In the genomic region with DNA sequence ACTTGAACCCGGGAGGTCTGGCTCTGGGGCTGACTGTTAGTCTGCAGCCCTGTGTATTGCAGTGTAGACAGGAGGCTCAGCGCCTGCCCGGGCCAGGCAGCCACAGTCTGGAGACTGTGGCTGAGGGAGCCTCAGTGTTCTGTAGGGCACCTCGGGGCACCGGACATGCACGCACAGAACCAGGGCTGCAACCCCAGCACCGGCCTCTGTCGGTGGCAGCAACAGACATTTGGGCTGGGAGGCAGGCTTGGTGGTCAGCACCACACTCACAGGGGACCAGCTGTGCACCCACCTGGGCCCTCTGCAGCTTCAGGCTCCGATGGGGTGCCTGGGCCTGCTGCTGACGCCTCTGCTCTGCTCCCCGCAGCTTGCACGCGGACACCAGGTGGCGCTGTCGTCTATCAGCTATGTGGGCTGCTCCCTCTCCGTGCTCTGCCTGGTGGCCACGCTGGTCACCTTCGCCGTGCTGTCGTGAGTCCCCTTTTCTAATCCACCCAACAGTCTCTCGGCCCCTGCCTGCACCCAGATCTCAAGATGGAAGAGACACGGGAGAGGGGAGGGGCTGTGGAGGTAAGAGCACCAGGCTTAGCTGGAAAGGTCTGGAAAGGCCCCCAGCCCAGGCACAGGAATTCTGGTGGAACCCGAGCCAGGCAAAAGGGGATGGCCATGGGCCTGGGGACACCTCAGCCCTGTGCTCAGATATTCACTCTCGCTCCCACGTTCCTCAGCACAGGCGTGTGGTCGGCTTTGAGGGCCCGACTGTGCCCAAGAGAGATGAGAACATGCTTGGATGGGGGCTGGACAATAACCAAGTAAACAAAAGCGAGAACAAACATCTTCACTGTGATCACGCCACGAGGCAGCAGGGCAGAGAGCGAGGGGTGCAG, we compare ENCODE assay signal across 8 cellular contexts.
DNase-seq lines count a peak whose midpoint lies in the region; ATAC-seq and TF ChIP-seq lines count a peak whose summit lies in the region.

No MANE protein-coding gene starts in this region.

- H3K79me2 ChIP-seq in PC-9 (ENCODE audit: low read depth): no peaks in the 10 kb centered on the region
- H3K79me2 ChIP-seq in neural progenitor cell (ENCODE audit: low read depth): no peaks in the 10 kb centered on the region

- H3F3A ChIP-seq in PC-9 (ENCODE audit: insufficient read depth, low read depth): no peaks in the 10 kb centered on the region
- peaks cover 5% of the 10 kb centered on the region for H3F3A ChIP-seq in neural progenitor cell (ENCODE audit: low read depth)

- peak overlapping the region in 3 of 7 donors; percentile 34 to 56 (median 47) for H3K27ac Mint-ChIP-seq in CD4-positive, alpha-beta memory T cell
- no peak overlapping the region for H3K27ac Mint-ChIP-seq in activated T-cell treated with anti-CD3 and anti-CD28 coated beads, Interleukin-2, amount 50 U/mL, for 72 hours
- peak overlapping the region; percentile 35 for H3K27ac Mint-ChIP-seq in neural progenitor cell

- H3K4me3 Mint-ChIP-seq in CD4-positive, alpha-beta memory T cell: peak overlapping the region in 6 of 8 donors; percentile 30 to 66 (median 56)
- H3K4me3 Mint-ChIP-seq in activated T-cell treated with anti-CD3 and anti-CD28 coated beads, Interleukin-2, amount 50 U/mL, for 72 hours: peak overlapping the region; percentile 33 to 72
- no peak overlapping the region for H3K4me3 Mint-ChIP-seq in neural progenitor cell

- H3K36me3 Mint-ChIP-seq in CD4-positive, alpha-beta memory T cell: no peaks in the 10 kb centered on the region
- peaks cover 1% of the 10 kb centered on the region in 2 donors for H3K36me3 Mint-ChIP-seq in activated T-cell treated with anti-CD3 and anti-CD28 coated beads, Interleukin-2, amount 50 U/mL, for 72 hours (ENCODE audit: insufficient read depth in 2 of 2)
- H3K36me3 Mint-ChIP-seq in neural progenitor cell: no peaks in the 10 kb centered on the region

- H3K9me3 Mint-ChIP-seq in CD4-positive, alpha-beta memory T cell: peaks cover 0 to 4% (median 0%) of the 10 kb centered on the region in 8 donors
- H3K9me3 Mint-ChIP-seq in activated T-cell treated with anti-CD3 and anti-CD28 coated beads, Interleukin-2, amount 50 U/mL, for 72 hours: peaks cover 0 to 1% of the 10 kb centered on the region in 2 donors
- H3K9me3 Mint-ChIP-seq in neural progenitor cell: peaks cover 11% of the 10 kb centered on the region

- no peak overlapping the region for H2AFZ ChIP-seq in PC-9
- H2AFZ ChIP-seq in neural progenitor cell (replicated peaks): peak overlapping the region; percentile 82

- TF ChIP-seq CTCF in PC-9 (conservative IDR thresholded peaks at IDR 0.05): peak; percentile 83
- TF ChIP-seq CTCF in neural progenitor cell (IDR thresholded peaks at IDR 0.05): peak; percentile 95

- H3K4me1 ChIP-seq in CD4-positive, alpha-beta memory T cell (ENCODE audit: insufficient read depth, low read length): peaks cover 24% of the 10 kb centered on the region
- no peaks in the 10 kb centered on the region for H3K4me1 ChIP-seq in PC-9 (replicated peaks; ENCODE audit: insufficient read depth)
- peaks cover 18% of the 10 kb centered on the region for H3K4me1 ChIP-seq in neural progenitor cell

- peaks cover 0 to 4% of the 10 kb centered on the region in 2 donors for H3K27me3 Mint-ChIP-seq in CD4-positive, alpha-beta memory T cell
- peaks cover 7% of the 10 kb centered on the region for H3K27me3 Mint-ChIP-seq in activated T-cell treated with anti-CD3 and anti-CD28 coated beads, Interleukin-2, amount 50 U/mL, for 72 hours (ENCODE audit: low read depth)
- H3K27me3 Mint-ChIP-seq in neural progenitor cell (ENCODE audit: insufficient read depth, low read depth): peaks cover 8% of the 10 kb centered on the region

- POLR2A ChIA-PET in CD4-positive, alpha-beta memory T cell (lab: Charles Lee; ENCODE audit: partially characterized antibody): no interaction called here
- POLR2A ChIA-PET in PC-9 (lab: Charles Lee; ENCODE audit: unreplicated experiment): no interaction called here

- no peaks in the 10 kb centered on the region for H3K9me3 ChIP-seq in CD4-positive, alpha-beta memory T cell (ENCODE audit: control insufficient read depth in 1 of 2, low read length in 2 of 2)
- no peaks in the 10 kb centered on the region for H3K9me3 ChIP-seq in PC-9 (ENCODE audit: insufficient read depth, low read depth)
- H3K9me3 ChIP-seq in neural progenitor cell (ENCODE audit: low read depth): no peaks in the 10 kb centered on the region

- H3K27me3 ChIP-seq in CD4-positive, alpha-beta memory T cell (ENCODE audit: insufficient read depth, low read length): no peaks in the 10 kb centered on the region
- H3K27me3 ChIP-seq in PC-9 (ENCODE audit: insufficient read depth, low read depth): peaks cover 69% of the 10 kb centered on the region
- no peaks in the 10 kb centered on the region for H3K27me3 ChIP-seq in neural progenitor cell

- H3K27ac ChIP-seq in CD4-positive, alpha-beta memory T cell (ENCODE audit: low read depth, low read length): no peak overlapping the region
- H3K27ac ChIP-seq in PC-9 (no peak overlapping the region), neural progenitor cell (no peak overlapping the region), substantia nigra (ENCODE audit: low read depth, low read length, poor library complexity, severe bottlenecking) (no peak overlapping the region)

- H4K20me1 ChIP-seq in PC-9 (ENCODE audit: insufficient read depth) (no peaks in the 10 kb centered on the region), neural progenitor cell (ENCODE audit: low read depth) (no peaks in the 10 kb centered on the region)

- H3K9ac ChIP-seq in neural progenitor cell: no peak overlapping the region

- H3K36me3 ChIP-seq in CD4-positive, alpha-beta memory T cell (ENCODE audit: insufficient read depth, low read length): no peaks in the 10 kb centered on the region
- H3K36me3 ChIP-seq in PC-9 (ENCODE audit: low read depth) (no peaks in the 10 kb centered on the region), neural progenitor cell (no peaks in the 10 kb centered on the region)

- no TSS peak for BruUV-seq in PC-9 (replicated peaks; lab: Mats Ljungman, UMichigan)

- H3K4me3 ChIP-seq in CD4-positive, alpha-beta memory T cell (ENCODE audit: low read length in 2 of 2): no peak overlapping the region
- H3K4me3 ChIP-seq in PC-9 (no peak overlapping the region), neural progenitor cell (no peak overlapping the region)

- peak; percentile 76 for ATAC-seq in GM19452 (IDR thresholded peaks at IDR 0.05; ENCODE audit: unreplicated experiment)
- ATAC-seq in activated T-cell treated with anti-CD3 and anti-CD28 coated beads, Interleukin-2, amount 50 U/mL, for 72 hours (replicated peaks in 1 of 2): peak; percentile 77 to 80

- no peaks in the 10 kb centered on the region for H3K9me2 ChIP-seq in PC-9 (ENCODE audit: insufficient read depth)

- intact Hi-C loops in CD4-positive, alpha-beta memory T cell (cut with micrococcal nuclease): loop anchor here (10.0 kb wide), 1 partner anchor 890 kb away; no protein-coding TSS in a partner anchor
- intact Hi-C loops in PC-9 (cut with micrococcal nuclease; ENCODE audit: unreplicated experiment): loop anchor here (2.0 kb wide), 1 partner anchor 726 kb away; no protein-coding TSS in a partner anchor

- no peak overlapping the region for H3K4me2 ChIP-seq in PC-9
- no peak overlapping the region for H3K4me2 ChIP-seq in neural progenitor cell

- peaks cover 7 to 18% (median 10%) of the 10 kb centered on the region in 4 donors for H3K4me1 Mint-ChIP-seq in CD4-positive, alpha-beta memory T cell
- peaks cover 17% of the 10 kb centered on the region for H3K4me1 Mint-ChIP-seq in activated T-cell treated with anti-CD3 and anti-CD28 coated beads, Interleukin-2, amount 50 U/mL, for 72 hours (ENCODE audit: low read depth)
- H3K4me1 Mint-ChIP-seq in neural progenitor cell: peaks cover 31% of the 10 kb centered on the region

- CTCF ChIA-PET in CD4-positive, alpha-beta memory T cell (lab: Charles Lee; ENCODE audit: partially characterized antibody): interaction anchor here (1.0 to 4.3 kb wide), 20 partner anchors 10 to 1309 kb away, joined by 3 to 55 read pairs (median 5); a partner anchor contains a TSS
- CTCF ChIA-PET in PC-9 (lab: Charles Lee): interaction anchor here (0.6 kb wide), 2 partner anchors 173 to 732 kb away, joined by 3 to 4 read pairs; no protein-coding TSS in a partner anchor

- peak; percentile 60 to 76 (median 65) for DNase-seq in CD4-positive, alpha-beta memory T cell
- DNase-seq in HK-2 (ENCODE audit: unreplicated experiment): peak; percentile 83
- DNase-seq in PC-9: peak in 1 of 2 experiments; percentile 73
- peak; percentile 89 to 90 for DNase-seq in activated T-cell treated with anti-CD3 and anti-CD28 coated beads, Interleukin-2, amount 50 U/mL, for 72 hours
- DNase-seq in fibroblast of peridontal ligament (ENCODE audit: extremely low read depth): peak; percentile 29
- peak; percentile 92 for DNase-seq in neural progenitor cell (ENCODE audit: low spot score)
- peak in 48 of 49 donors; percentile 9 to 93 (median 67) for DNase-seq in substantia nigra (lab: John Stamatoyannopoulos, UW)
